Comparison of ENCODE assay signal across 9 cellular contexts in the genomic region with DNA sequence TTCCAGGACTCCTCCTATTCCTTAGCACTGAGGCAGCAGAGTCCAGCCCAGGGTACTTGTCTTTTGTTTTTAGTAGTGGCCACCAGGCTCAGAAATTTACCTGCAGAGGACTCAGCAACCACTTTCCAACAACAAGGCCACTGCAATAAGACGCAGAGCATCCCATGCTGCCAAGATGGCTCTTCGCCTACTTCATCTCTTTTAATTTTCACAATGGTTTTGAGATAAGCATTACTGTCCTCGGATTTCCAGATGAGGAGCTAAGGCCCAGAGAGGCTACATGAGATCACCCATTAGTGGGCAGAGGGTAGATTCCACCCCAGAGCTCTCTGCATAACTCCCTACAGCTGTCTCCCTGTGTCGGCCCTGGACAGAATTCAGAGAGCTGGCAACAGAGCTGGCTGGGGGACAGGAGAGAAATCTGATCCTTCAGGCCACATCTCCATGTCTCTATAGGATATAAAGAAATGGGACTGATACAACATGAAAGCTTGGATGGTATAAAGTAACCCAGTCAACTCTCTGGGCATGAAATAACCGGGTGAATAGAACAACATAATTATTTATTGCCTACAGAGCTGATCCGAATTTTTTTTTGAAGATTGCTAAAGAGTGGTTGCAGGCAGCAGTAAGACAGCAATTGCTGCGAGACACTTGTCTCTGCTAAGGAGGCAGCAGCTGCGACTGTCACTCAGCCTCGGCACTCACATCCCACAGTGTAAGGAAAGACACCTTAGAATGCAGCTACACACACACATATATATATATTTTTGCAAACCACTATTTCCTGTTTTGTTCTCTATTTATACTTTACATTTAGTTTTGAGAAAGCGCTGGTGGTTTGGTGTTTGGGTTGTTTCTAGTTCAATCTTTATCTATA. TPM values are rescaled to one million over a fixed set of nuclear protein-coding genes. Genes with fewer than 3 reads are reported as not detected.
A peak's percentile ranks its signal among the peaks of the same experiment; 100 is the strongest.
DNase-seq lines count a peak whose midpoint lies in the region; ATAC-seq and TF ChIP-seq lines count a peak whose summit lies in the region.
"Had no signal": no experiment of that assay in that cellular context is flagged by ENCODE, and none has a peak within 500 bp of the region (broad histone marks: within the 10 kb centered on the region; RNA-seq: fewer than 3 reads in every experiment).

No MANE protein-coding gene starts in this region.

- H3K27ac Mint-ChIP-seq in nephron progenitor cell (peak overlapping the region; percentile 49), progenitor cell of endocrine pancreas (no peak overlapping the region), osteocyte (ENCODE audit: unreplicated experiment) (no peak overlapping the region)

- H3K4me1 Mint-ChIP-seq in nephron progenitor cell = peaks cover 51% of the 10 kb centered on the region
- H3K4me1 Mint-ChIP-seq in progenitor cell of endocrine pancreas (ENCODE audit: low read depth) = no peaks in the 10 kb centered on the region
- no peaks in the 10 kb centered on the region for H3K4me1 Mint-ChIP-seq in osteocyte (ENCODE audit: unreplicated experiment)

- ATAC-seq in GM19023 (IDR thresholded peaks at IDR 0.05; ENCODE audit: unreplicated experiment) = peak; percentile 71
- ATAC-seq in HG02840 (IDR thresholded peaks at IDR 0.05; ENCODE audit: low FRiP score, unreplicated experiment) = peak; percentile 70

- H3K9me3 Mint-ChIP-seq in nephron progenitor cell (no peaks in the 10 kb centered on the region), progenitor cell of endocrine pancreas (ENCODE audit: low read depth) (no peaks in the 10 kb centered on the region), osteocyte (ENCODE audit: unreplicated experiment) (no peaks in the 10 kb centered on the region)

- H3K27me3 ChIP-seq in SJCRH30 = no peaks in the 10 kb centered on the region

- H3K4me1 ChIP-seq in SJCRH30 = peaks cover 19% of the 10 kb centered on the region

- H3K36me3 ChIP-seq in SJCRH30 = no peaks in the 10 kb centered on the region

- POLR2A ChIA-PET in RWPE1 (lab: Yijun Ruan, JAX; ENCODE audit: low non-redundant PET) = no interaction called here

- no peaks in the 10 kb centered on the region for H3K36me3 Mint-ChIP-seq in nephron progenitor cell (ENCODE audit: low read depth)
- no peaks in the 10 kb centered on the region for H3K36me3 Mint-ChIP-seq in progenitor cell of endocrine pancreas (ENCODE audit: insufficient read depth)
- no peaks in the 10 kb centered on the region for H3K36me3 Mint-ChIP-seq in osteocyte (ENCODE audit: unreplicated experiment)

- H3K9me3 ChIP-seq in SJCRH30 (replicated peaks) = no peaks in the 10 kb centered on the region

- H3K27ac ChIP-seq in SJCRH30 (peak overlapping the region; percentile 75), RWPE1 (no peak overlapping the region)

- TF ChIP-seq CTCF in nephron progenitor cell (IDR thresholded peaks at IDR 0.05) (no peak), progenitor cell of endocrine pancreas (IDR thresholded peaks at IDR 0.05; ENCODE audit: unreplicated experiment) (no peak), osteocyte (IDR thresholded peaks at IDR 0.05) (no peak), RWPE1 (conservative IDR thresholded peaks at IDR 0.05; ENCODE audit: low read depth) (no peak)

- no peaks in the 10 kb centered on the region for H3K27me3 Mint-ChIP-seq in nephron progenitor cell (ENCODE audit: low read depth, poor library complexity)
- peaks cover 5% of the 10 kb centered on the region for H3K27me3 Mint-ChIP-seq in progenitor cell of endocrine pancreas
- peaks cover 52% of the 10 kb centered on the region for H3K27me3 Mint-ChIP-seq in osteocyte (ENCODE audit: unreplicated experiment)

- H3K4me3 Mint-ChIP-seq in nephron progenitor cell = no peak overlapping the region
- no peak overlapping the region for H3K4me3 Mint-ChIP-seq in progenitor cell of endocrine pancreas (ENCODE audit: low read depth)
- no peak overlapping the region for H3K4me3 Mint-ChIP-seq in osteocyte (ENCODE audit: unreplicated experiment)

- peak overlapping the region; percentile 34 for H3K4me3 ChIP-seq in SJCRH30

- DNase-seq in SJCRH30 (peak; percentile 95 to 97), nephron progenitor cell (peak; percentile 21), progenitor cell of endocrine pancreas (ENCODE audit: low spot score, unreplicated experiment) (no peak), osteocyte (ENCODE audit: extremely low spot score, unreplicated experiment) (no peak), RWPE1 (ENCODE audit: low spot score) (no peak), GM19240 (ENCODE audit: insufficient read length, low spot score) (no peak)
- DNase-seq: effector CD8-positive, alpha-beta T cell had no signal

- CTCF ChIA-PET in RWPE1 (lab: Yijun Ruan, JAX) = interaction anchor here (0.5 to 1.3 kb wide), 3 partner anchors 12 to 655 kb away, joined by 3 to 4 read pairs (median 3); no protein-coding TSS in a partner anchor

RNA-seq across cellular contexts. Expression of a gene that starts 37.2 kb away (rescaled TPM):
- total RNA-seq in SJCRH30 (2014; rRNA removed; shearing (Covaris generic)) = not detected in 2 replicates
- total RNA-seq in progenitor cell of endocrine pancreas (0.31 and 0.69 TPM in 2 replicates), osteocyte (not detected in 2 replicates)

Comparison
In these comparisons a context has a peak if more than half of its experiments do, and no peak if none do; other contexts are left out.
1. DNase-seq: peak in SJCRH30 (2 of 2) and nephron progenitor cell (single experiment); none in progenitor cell of endocrine pancreas (single experiment), osteocyte (single experiment), RWPE1 (single experiment) and GM19240 (single experiment).